Comparison of ENCODE assay signal across 1 cellular context in the genomic region with DNA sequence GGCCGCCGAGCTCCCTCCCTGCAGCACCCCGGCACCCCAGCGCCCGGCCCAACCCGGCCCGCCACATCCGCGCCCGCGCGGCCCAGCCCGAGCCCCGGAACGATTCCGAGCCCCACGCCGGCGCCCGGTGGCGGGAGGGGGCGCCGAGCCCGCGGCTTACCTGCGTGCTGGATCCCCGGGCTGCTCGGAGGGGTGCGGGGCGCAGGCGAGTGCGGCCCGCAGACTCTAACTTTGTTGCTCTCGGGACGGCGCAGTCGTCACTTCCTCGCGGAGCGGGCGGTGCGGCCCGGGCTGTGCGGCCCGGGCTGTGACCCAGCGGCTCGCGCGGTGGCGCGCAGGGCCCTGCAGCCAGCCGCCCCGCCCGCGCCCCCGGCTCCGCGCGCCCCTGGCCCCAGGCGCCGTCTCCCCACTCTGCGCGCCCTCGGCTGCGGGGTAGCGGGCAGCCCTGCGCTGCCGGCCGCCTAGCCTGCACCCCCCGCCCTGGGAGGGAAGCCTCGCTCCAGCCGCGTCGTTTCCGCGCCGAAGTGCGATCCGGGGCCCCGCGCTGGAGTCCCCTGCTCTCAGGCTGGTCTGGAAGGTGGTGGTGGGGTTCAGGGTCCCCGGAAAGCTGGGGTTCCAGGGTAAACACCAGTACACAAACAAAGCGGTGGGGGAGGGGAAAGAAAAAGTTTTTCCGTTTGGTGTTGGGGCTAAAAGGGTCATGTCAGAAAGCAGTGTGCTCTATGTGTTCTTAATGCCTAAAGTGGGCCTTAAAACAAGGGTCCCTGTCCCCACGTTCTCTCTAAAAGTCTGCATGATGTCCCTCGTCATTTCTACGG.
A peak's percentile ranks its signal among the peaks of the same experiment; 100 is the strongest.
TF ChIP-seq lines count a peak whose summit lies in the region.

No MANE protein-coding gene starts in this region.

TF ChIP-seq in K562, 482 proteins besides CTCF, POLR2A, EP300 and RAD21 (continued from another document and continues in another):
- TF ChIP-seq, protein P1, sequence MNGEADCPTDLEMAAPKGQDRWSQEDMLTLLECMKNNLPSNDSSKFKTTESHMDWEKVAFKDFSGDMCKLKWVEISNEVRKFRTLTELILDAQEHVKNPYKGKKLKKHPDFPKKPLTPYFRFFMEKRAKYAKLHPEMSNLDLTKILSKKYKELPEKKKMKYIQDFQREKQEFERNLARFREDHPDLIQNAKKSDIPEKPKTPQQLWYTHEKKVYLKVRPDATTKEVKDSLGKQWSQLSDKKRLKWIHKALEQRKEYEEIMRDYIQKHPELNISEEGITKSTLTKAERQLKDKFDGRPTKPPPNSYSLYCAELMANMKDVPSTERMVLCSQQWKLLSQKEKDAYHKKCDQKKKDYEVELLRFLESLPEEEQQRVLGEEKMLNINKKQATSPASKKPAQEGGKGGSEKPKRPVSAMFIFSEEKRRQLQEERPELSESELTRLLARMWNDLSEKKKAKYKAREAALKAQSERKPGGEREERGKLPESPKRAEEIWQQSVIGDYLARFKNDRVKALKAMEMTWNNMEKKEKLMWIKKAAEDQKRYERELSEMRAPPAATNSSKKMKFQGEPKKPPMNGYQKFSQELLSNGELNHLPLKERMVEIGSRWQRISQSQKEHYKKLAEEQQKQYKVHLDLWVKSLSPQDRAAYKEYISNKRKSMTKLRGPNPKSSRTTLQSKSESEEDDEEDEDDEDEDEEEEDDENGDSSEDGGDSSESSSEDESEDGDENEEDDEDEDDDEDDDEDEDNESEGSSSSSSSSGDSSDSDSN (IDR thresholded peaks at IDR 0.05; ENCODE audit: borderline replicate concordance in 1 of 2, low read depth in 2 of 2, low read length in 2 of 2) = peak; percentile 78 to 80; a peak in 3 of 4 replicates
- TF ChIP-seq, protein P2, sequence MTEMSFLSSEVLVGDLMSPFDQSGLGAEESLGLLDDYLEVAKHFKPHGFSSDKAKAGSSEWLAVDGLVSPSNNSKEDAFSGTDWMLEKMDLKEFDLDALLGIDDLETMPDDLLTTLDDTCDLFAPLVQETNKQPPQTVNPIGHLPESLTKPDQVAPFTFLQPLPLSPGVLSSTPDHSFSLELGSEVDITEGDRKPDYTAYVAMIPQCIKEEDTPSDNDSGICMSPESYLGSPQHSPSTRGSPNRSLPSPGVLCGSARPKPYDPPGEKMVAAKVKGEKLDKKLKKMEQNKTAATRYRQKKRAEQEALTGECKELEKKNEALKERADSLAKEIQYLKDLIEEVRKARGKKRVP (CRISPR knock-in tag; IDR thresholded peaks at IDR 0.05) = no peak
- TF ChIP-seq, protein P3, sequence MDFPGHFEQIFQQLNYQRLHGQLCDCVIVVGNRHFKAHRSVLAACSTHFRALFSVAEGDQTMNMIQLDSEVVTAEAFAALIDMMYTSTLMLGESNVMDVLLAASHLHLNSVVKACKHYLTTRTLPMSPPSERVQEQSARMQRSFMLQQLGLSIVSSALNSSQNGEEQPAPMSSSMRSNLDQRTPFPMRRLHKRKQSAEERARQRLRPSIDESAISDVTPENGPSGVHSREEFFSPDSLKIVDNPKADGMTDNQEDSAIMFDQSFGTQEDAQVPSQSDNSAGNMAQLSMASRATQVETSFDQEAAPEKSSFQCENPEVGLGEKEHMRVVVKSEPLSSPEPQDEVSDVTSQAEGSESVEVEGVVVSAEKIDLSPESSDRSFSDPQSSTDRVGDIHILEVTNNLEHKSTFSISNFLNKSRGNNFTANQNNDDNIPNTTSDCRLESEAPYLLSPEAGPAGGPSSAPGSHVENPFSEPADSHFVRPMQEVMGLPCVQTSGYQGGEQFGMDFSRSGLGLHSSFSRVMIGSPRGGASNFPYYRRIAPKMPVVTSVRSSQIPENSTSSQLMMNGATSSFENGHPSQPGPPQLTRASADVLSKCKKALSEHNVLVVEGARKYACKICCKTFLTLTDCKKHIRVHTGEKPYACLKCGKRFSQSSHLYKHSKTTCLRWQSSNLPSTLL (IDR thresholded peaks at IDR 0.05) = no peak
- TF ChIP-seq ZNF316 (IDR thresholded peaks at IDR 0.05) (no peak), ZC3H11A (IDR thresholded peaks at IDR 0.05; ENCODE audit: low read depth, low read length) (no peak), ZFP1 (CRISPR knock-in tag; IDR thresholded peaks at IDR 0.05) (no peak), RBM14 (IDR thresholded peaks at IDR 0.05; ENCODE audit: borderline replicate concordance, insufficient read depth, low read depth, low read length) (no peak), BDP1 (IDR thresholded peaks at IDR 0.05; ENCODE audit: insufficient read depth, insufficient read length) (no peak), DMBX1 (CRISPR knock-in tag; IDR thresholded peaks at IDR 0.05; ENCODE audit: borderline replicate concordance) (no peak), E2F3 (CRISPR knock-in tag; IDR thresholded peaks at IDR 0.05) (no peak), HMG20B (CRISPR knock-in tag; IDR thresholded peaks at IDR 0.05) (no peak), HDAC8 (tag; IDR thresholded peaks at IDR 0.05) (no peak), NONO (IDR thresholded peaks at IDR 0.05; ENCODE audit: low read depth in 2 of 2, low read length in 1 of 2) (peak in 1 of 2 experiments; percentile 38; a peak in 1 of 4 replicates), CC2D1A (IDR thresholded peaks at IDR 0.05) (no peak), YBX1 (IDR thresholded peaks at IDR 0.05) (no peak), GABPB2 (CRISPR knock-in tag; conservative IDR thresholded peaks at IDR 0.05) (no peak), ERF (CRISPR knock-in tag; IDR thresholded peaks at IDR 0.05) (no peak), SRSF3 (IDR thresholded peaks at IDR 0.05; ENCODE audit: insufficient read depth, low read length) (0 out of 2 replicates have a peak, but pooled peaks have one; percentile 46), FOSL1 (tag; conservative IDR thresholded peaks at IDR 0.05) (no peak), XRCC5 (IDR thresholded peaks at IDR 0.05; ENCODE audit: low read depth, low read length) (no peak), NFRKB (IDR thresholded peaks at IDR 0.05; ENCODE audit: low read depth) (peak; percentile 63; the same call in 1 of the 2 replicates), ELF1 (tag; IDR thresholded peaks at IDR 0.05) (no peak), ZNF224 (CRISPR knock-in tag; IDR thresholded peaks at IDR 0.05) (no peak)
- TF ChIP-seq, protein P4, sequence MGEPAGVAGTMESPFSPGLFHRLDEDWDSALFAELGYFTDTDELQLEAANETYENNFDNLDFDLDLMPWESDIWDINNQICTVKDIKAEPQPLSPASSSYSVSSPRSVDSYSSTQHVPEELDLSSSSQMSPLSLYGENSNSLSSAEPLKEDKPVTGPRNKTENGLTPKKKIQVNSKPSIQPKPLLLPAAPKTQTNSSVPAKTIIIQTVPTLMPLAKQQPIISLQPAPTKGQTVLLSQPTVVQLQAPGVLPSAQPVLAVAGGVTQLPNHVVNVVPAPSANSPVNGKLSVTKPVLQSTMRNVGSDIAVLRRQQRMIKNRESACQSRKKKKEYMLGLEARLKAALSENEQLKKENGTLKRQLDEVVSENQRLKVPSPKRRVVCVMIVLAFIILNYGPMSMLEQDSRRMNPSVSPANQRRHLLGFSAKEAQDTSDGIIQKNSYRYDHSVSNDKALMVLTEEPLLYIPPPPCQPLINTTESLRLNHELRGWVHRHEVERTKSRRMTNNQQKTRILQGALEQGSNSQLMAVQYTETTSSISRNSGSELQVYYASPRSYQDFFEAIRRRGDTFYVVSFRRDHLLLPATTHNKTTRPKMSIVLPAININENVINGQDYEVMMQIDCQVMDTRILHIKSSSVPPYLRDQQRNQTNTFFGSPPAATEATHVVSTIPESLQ (CRISPR knock-in tag; IDR thresholded peaks at IDR 0.05) = no peak
- TF ChIP-seq, protein P5, sequence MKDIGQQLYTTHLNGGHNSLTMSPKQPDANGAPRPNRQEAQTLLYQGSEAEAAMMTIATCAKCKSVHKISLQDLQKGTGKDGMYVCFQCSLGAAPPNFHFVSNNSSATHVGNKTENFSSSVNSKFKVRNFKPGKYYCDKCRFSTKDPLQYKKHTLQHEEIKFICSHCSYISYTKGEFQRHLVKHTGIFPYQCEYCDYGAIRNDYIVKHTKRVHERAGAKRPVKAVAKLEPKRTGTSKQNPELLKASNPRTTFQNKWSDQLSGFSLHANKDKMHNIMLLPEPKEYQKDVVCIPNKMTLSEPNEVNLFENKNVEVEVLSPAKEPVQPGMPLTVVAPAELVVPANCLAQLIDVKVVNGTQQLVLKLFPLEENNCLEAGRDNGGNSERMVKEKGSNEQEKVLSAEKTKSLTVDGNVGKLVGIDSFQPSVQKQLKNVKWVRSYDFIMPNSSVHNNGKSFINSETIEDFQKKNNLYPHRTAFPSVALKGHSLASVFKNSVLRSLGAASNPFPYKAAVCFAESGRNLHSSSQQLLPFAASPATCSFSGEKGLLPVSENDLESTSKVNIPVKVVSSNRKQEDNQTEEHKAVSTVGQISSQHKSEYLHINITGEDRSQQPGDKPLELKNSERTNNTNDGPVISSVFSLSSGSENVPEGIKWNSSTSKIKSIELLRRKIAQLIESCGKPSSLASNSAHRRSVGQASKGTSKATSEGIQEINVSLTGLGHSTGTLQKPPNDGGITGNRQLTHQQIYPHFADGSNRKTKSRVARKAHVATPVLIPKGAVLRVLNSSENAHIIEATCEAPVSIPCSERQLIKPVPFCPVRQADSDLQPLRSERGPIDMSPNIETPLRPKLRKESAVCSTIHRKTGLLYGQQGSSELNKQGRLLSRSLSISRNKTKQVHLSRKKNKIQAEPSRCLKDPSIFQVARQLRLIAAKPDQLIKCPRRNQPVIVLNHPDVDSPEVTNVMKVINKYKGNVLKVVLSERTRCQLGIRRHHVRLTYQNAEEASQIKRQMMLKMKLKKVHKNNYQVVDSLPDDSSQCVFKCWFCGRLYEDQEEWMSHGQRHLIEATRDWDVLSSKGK (CRISPR knock-in tag; IDR thresholded peaks at IDR 0.05) = no peak
- TF ChIP-seq, protein P6, sequence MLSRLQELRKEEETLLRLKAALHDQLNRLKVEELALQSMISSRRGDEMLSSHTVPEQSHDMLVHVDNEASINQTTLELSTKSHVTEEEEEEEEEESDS (CRISPR knock-in tag; IDR thresholded peaks at IDR 0.05) = no peak
- TF ChIP-seq, protein P7, sequence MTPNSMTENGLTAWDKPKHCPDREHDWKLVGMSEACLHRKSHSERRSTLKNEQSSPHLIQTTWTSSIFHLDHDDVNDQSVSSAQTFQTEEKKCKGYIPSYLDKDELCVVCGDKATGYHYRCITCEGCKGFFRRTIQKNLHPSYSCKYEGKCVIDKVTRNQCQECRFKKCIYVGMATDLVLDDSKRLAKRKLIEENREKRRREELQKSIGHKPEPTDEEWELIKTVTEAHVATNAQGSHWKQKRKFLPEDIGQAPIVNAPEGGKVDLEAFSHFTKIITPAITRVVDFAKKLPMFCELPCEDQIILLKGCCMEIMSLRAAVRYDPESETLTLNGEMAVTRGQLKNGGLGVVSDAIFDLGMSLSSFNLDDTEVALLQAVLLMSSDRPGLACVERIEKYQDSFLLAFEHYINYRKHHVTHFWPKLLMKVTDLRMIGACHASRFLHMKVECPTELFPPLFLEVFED (CRISPR knock-in tag; conservative IDR thresholded peaks at IDR 0.05) = no peak
- TF ChIP-seq, protein P8, sequence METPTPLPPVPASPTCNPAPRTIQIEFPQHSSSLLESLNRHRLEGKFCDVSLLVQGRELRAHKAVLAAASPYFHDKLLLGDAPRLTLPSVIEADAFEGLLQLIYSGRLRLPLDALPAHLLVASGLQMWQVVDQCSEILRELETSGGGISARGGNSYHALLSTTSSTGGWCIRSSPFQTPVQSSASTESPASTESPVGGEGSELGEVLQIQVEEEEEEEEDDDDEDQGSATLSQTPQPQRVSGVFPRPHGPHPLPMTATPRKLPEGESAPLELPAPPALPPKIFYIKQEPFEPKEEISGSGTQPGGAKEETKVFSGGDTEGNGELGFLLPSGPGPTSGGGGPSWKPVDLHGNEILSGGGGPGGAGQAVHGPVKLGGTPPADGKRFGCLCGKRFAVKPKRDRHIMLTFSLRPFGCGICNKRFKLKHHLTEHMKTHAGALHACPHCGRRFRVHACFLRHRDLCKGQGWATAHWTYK (CRISPR knock-in tag; IDR thresholded peaks at IDR 0.05) = no peak
- TF ChIP-seq, protein P9, sequence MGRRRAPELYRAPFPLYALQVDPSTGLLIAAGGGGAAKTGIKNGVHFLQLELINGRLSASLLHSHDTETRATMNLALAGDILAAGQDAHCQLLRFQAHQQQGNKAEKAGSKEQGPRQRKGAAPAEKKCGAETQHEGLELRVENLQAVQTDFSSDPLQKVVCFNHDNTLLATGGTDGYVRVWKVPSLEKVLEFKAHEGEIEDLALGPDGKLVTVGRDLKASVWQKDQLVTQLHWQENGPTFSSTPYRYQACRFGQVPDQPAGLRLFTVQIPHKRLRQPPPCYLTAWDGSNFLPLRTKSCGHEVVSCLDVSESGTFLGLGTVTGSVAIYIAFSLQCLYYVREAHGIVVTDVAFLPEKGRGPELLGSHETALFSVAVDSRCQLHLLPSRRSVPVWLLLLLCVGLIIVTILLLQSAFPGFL (CRISPR knock-in tag; IDR thresholded peaks at IDR 0.05) = no peak
- TF ChIP-seq, protein P10, sequence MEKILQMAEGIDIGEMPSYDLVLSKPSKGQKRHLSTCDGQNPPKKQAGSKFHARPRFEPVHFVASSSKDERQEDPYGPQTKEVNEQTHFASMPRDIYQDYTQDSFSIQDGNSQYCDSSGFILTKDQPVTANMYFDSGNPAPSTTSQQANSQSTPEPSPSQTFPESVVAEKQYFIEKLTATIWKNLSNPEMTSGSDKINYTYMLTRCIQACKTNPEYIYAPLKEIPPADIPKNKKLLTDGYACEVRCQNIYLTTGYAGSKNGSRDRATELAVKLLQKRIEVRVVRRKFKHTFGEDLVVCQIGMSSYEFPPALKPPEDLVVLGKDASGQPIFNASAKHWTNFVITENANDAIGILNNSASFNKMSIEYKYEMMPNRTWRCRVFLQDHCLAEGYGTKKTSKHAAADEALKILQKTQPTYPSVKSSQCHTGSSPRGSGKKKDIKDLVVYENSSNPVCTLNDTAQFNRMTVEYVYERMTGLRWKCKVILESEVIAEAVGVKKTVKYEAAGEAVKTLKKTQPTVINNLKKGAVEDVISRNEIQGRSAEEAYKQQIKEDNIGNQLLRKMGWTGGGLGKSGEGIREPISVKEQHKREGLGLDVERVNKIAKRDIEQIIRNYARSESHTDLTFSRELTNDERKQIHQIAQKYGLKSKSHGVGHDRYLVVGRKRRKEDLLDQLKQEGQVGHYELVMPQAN (IDR thresholded peaks at IDR 0.05; ENCODE audit: borderline replicate concordance) = no peak
- TF ChIP-seq, protein P11, sequence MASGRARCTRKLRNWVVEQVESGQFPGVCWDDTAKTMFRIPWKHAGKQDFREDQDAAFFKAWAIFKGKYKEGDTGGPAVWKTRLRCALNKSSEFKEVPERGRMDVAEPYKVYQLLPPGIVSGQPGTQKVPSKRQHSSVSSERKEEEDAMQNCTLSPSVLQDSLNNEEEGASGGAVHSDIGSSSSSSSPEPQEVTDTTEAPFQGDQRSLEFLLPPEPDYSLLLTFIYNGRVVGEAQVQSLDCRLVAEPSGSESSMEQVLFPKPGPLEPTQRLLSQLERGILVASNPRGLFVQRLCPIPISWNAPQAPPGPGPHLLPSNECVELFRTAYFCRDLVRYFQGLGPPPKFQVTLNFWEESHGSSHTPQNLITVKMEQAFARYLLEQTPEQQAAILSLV (tag; IDR thresholded peaks at IDR 0.05) = no peak
